Comparison of ENCODE assay signal across 8 cellular contexts in genomic region chr21:38965910-38966504, GRCh38.
DNase-seq lines count a peak whose midpoint lies in the region; ATAC-seq and TF ChIP-seq lines count a peak whose summit lies in the region.

No MANE protein-coding gene starts in this region.

- no peak for TF ChIP-seq POLR2A in gastroesophageal sphincter (IDR thresholded peaks at IDR 0.05)

- H3K4me1 ChIP-seq in duodenal mucosa (ENCODE audit: control insufficient read depth in 1 of 2, insufficient read depth in 2 of 2, low read length in 2 of 2) (peaks cover 10 to 12% of the 10 kb centered on the region in 2 donors), gastroesophageal sphincter (no peaks in the 10 kb centered on the region)

- 60 to 62% methylated on average over 5 of the region's 16 CpGs for WGBS in gastroesophageal sphincter (ENCODE audit: low coverage in 1 of 2), 2 donors

- DNase-seq in DMS79 (lab: John Stamatoyannopoulos, UW) (peak; percentile 35), NCI-H2029 (lab: John Stamatoyannopoulos, UW) (peak; percentile 99), myocyte (ENCODE audit: low read depth) (peak; percentile 24)
- no peak for DNase-seq in stimulated activated CD4-positive, alpha-beta T cell treated with anti-CD3 and anti-CD28 coated beads, Interleukin-2, amount 100 ng/mL, for 48 hours

- H3K27me3 ChIP-seq in duodenal mucosa (ENCODE audit: control insufficient read depth in 1 of 2, insufficient read depth in 2 of 2, low read length in 2 of 2) = no peaks in the 10 kb centered on the region
- no peaks in the 10 kb centered on the region for H3K27me3 ChIP-seq in gastroesophageal sphincter

- H3K27ac ChIP-seq in duodenal mucosa (ENCODE audit: low read depth, low read length) (peak overlapping the region; percentile 62), gastroesophageal sphincter (no peak overlapping the region)

- H3K4me3 ChIP-seq in duodenal mucosa (ENCODE audit: low read depth in 1 of 2, low read length in 2 of 2) (peak overlapping the region; percentile 42 to 43), gastroesophageal sphincter (no peak overlapping the region)

- H3K36me3 ChIP-seq in duodenal mucosa (ENCODE audit: control insufficient read depth in 1 of 2, insufficient read depth in 2 of 2, low read length in 2 of 2) (no peaks in the 10 kb centered on the region), gastroesophageal sphincter (no peaks in the 10 kb centered on the region)

- TF ChIP-seq CTCF in gastroesophageal sphincter (IDR thresholded peaks at IDR 0.05) = no peak

- H3K9me3 ChIP-seq in duodenal mucosa (ENCODE audit: control insufficient read depth in 1 of 2, low read length in 2 of 2) = no peaks in the 10 kb centered on the region
- no peaks in the 10 kb centered on the region for H3K9me3 ChIP-seq in gastroesophageal sphincter

- TF ChIP-seq EP300 in gastroesophageal sphincter (IDR thresholded peaks at IDR 0.05) = no peak

- H3K9ac ChIP-seq in duodenal mucosa (ENCODE audit: low read depth in 1 of 2, low read length in 2 of 2) = peak overlapping the region; percentile 18 to 38

- ATAC-seq in gastroesophageal sphincter (no peak), GM18868 (IDR thresholded peaks at IDR 0.05; ENCODE audit: unreplicated experiment) (no peak), GM19463 (IDR thresholded peaks at IDR 0.05; ENCODE audit: unreplicated experiment) (no peak)

Comparison
In these comparisons a context has a peak if more than half of its experiments do, and no peak if none do; other contexts are left out.
1. DNase-seq: peak in DMS79 (single experiment), NCI-H2029 (single experiment) and myocyte (single experiment); none in stimulated activated CD4-positive, alpha-beta T cell treated with anti-CD3 and anti-CD28 coated beads, Interleukin-2, amount 100 ng/mL, for 48 hours (0 of 2).
2. H3K4me3 ChIP-seq: peak in duodenal mucosa (2 of 2); none in gastroesophageal sphincter (0 of 2).